Comparison of ENCODE assay signal across 1 cellular context in genomic region chr16:11793840-11794239, GRCh38.
TF ChIP-seq lines count a peak whose summit lies in the region.

No MANE protein-coding gene starts in this region.

TF ChIP-seq in HepG2, 621 proteins besides CTCF, POLR2A, EP300 and RAD21:
- TF ChIP-seq ZNF333 (CRISPR knock-in tag; IDR thresholded peaks at IDR 0.05; ENCODE audit: borderline replicate concordance) (no peak), BHLHE40 (IDR thresholded peaks at IDR 0.05; ENCODE audit: low read length) (no peak), TARDBP (CRISPR knock-in tag; IDR thresholded peaks at IDR 0.05) (no peak), ZNF816 (CRISPR knock-in tag; IDR thresholded peaks at IDR 0.05; ENCODE audit: borderline replicate concordance) (no peak), HIC2 (CRISPR knock-in tag; IDR thresholded peaks at IDR 0.05; ENCODE audit: low read depth) (no peak), ZMAT3 (CRISPR knock-in tag; conservative IDR thresholded peaks at IDR 0.05) (no peak), ZNF468 (CRISPR knock-in tag; IDR thresholded peaks at IDR 0.05) (no peak), MAFF (IDR thresholded peaks at IDR 0.05; ENCODE audit: low read depth, low read length) (no peak), MEIS1 (CRISPR knock-in tag; IDR thresholded peaks at IDR 0.05; ENCODE audit: borderline replicate concordance) (no peak), SNAPC5 (CRISPR knock-in tag; IDR thresholded peaks at IDR 0.05; ENCODE audit: borderline replicate concordance) (no peak), ZFP36L2 (CRISPR knock-in tag; IDR thresholded peaks at IDR 0.05) (no peak), FOSL2 (CRISPR knock-in tag; IDR thresholded peaks at IDR 0.05) (no peak)
